Comparison of ENCODE assay signal across 8 cellular contexts in genomic region chr2:39121523-39122063, GRCh38. TPM values are rescaled to one million over a fixed set of nuclear protein-coding genes. Genes with fewer than 3 reads are reported as not detected.
DNase-seq lines count a peak whose midpoint lies in the region; ATAC-seq, FAIRE-seq and TF ChIP-seq lines count a peak whose summit lies in the region.

No MANE protein-coding gene starts in this region.

- H2AFZ ChIP-seq in MM.1S (ENCODE audit: low read length) = peak overlapping the region; percentile 69

- no peak overlapping the region for H3K4ac ChIP-seq in mesendoderm (ENCODE audit: low read depth, low read length)

- CTCF ChIA-PET in Calu3 (lab: Charles Lee) = interaction anchor here (1.8 to 2.2 kb wide), 2 partner anchors 106 to 108 kb away, joined by 9 read pairs; no protein-coding TSS in a partner anchor

- no TSS peak for BruUV-seq in Calu3 (replicated peaks; lab: Mats Ljungman, UMichigan)

- ATAC-seq in HG03280 (IDR thresholded peaks at IDR 0.05; ENCODE audit: unreplicated experiment) (no peak), HG02885 (IDR thresholded peaks at IDR 0.05; ENCODE audit: poor library complexity, unreplicated experiment) (no peak), HG03097 (IDR thresholded peaks at IDR 0.05; ENCODE audit: low FRiP score, unreplicated experiment) (no peak)

- H3K27me3 Mint-ChIP-seq in Calu3 (ENCODE audit: unreplicated experiment) = no peaks in the 10 kb centered on the region

- H2AK5ac ChIP-seq in mesendoderm (ENCODE audit: low read length) = no peak overlapping the region

- H4K20me1 ChIP-seq in MM.1S (ENCODE audit: insufficient read depth, low read length) = no peaks in the 10 kb centered on the region

- H3K4me3 ChIP-seq in MM.1S (ENCODE audit: low read length) (peak overlapping the region; percentile 77), astrocyte of the cerebellum (ENCODE audit: low read depth, low read length) (peak overlapping the region; percentile 80), mesendoderm (ENCODE audit: low read length) (no peak overlapping the region)

- no peaks in the 10 kb centered on the region for H3K27me3 ChIP-seq in MM.1S (replicated peaks; ENCODE audit: insufficient read depth, low read length)
- H3K27me3 ChIP-seq in mesendoderm (ENCODE audit: insufficient read depth, low read length, poor library complexity) = no peaks in the 10 kb centered on the region

- WGBS in mesendoderm (ENCODE audit: extremely low coverage, insufficient coverage, low lambda C conversion rate) = no CpG with 5 or more reads among the region's 7 CpGs

- FAIRE-seq in GM12892 (lab: Jason Lieb, UNC) = no peak

- no peaks in the 10 kb centered on the region; the same call in 1 of the 2 replicates for H3K36me3 ChIP-seq in MM.1S (replicated peaks; ENCODE audit: insufficient read depth, low read length)
- no peaks in the 10 kb centered on the region for H3K36me3 ChIP-seq in mesendoderm (ENCODE audit: control insufficient read depth, insufficient read depth, low read length)

- H3K9me3 ChIP-seq in MM.1S (replicated peaks; ENCODE audit: insufficient read depth, low read length) = no peaks in the 10 kb centered on the region

- TF ChIP-seq CTCF in Calu3 (IDR thresholded peaks at IDR 0.05; ENCODE audit: unreplicated experiment) = no peak
- TF ChIP-seq CTCF in MM.1S (IDR thresholded peaks at IDR 0.05; ENCODE audit: low read length) = no peak
- TF ChIP-seq CTCF in astrocyte of the cerebellum (IDR thresholded peaks at IDR 0.05; ENCODE audit: low read depth, low read length, missing control alignments) = no peak

- no peak overlapping the region for H3K23ac ChIP-seq in mesendoderm (ENCODE audit: low read length)

- peaks cover 44% of the 10 kb centered on the region for H3K36me3 Mint-ChIP-seq in Calu3 (ENCODE audit: insufficient read depth, unreplicated experiment)

- H3K4me2 ChIP-seq in MM.1S (ENCODE audit: low read depth, low read length) = peak overlapping the region; percentile 91
- peak overlapping the region; percentile 95 for H3K4me2 ChIP-seq in mesendoderm (ENCODE audit: low read length)

- peak overlapping the region; percentile 97 for H3K56ac ChIP-seq in mesendoderm (ENCODE audit: low read length)

- H3K79me2 ChIP-seq in MM.1S (ENCODE audit: low read length) = peaks cover 50% of the 10 kb centered on the region
- peaks cover 25% of the 10 kb centered on the region for H3K79me2 ChIP-seq in mesendoderm (ENCODE audit: control insufficient read depth, insufficient read depth, low read length)

- intact Hi-C loops in Calu3 (cut with micrococcal nuclease; ENCODE audit: unreplicated experiment) = no loop called here

- H4K5ac ChIP-seq in mesendoderm (ENCODE audit: low read length) = no peak overlapping the region

- no peak for TF ChIP-seq POLR2A in GM12892 (IDR thresholded peaks at IDR 0.05; ENCODE audit: low read depth, low read length)

- H4K8ac ChIP-seq in mesendoderm (ENCODE audit: low read depth, low read length) = no peak overlapping the region

- peak overlapping the region; percentile 77 for H3K27ac Mint-ChIP-seq in Calu3 (ENCODE audit: unreplicated experiment)

- H3K4me1 ChIP-seq in MM.1S (ENCODE audit: low read length) (peaks cover 31% of the 10 kb centered on the region), mesendoderm (ENCODE audit: control insufficient read depth, low read depth, low read length) (peaks cover 5% of the 10 kb centered on the region)

- H2BK15ac ChIP-seq in mesendoderm (replicated peaks; ENCODE audit: low read depth) = no peak overlapping the region

- H2BK120ac ChIP-seq in mesendoderm (ENCODE audit: low read depth, low read length) = no peak overlapping the region

- H3K9me2 ChIP-seq in MM.1S (replicated peaks; ENCODE audit: insufficient read depth, low read length) = no peaks in the 10 kb centered on the region

- DNase-seq in Calu3 (no peak), MM.1S (peak; percentile 36), astrocyte of the cerebellum (ENCODE audit: low read depth) (no peak), mesendoderm (peak; percentile 26), GM12892 (ENCODE audit: insufficient read length) (no peak)

- no peak overlapping the region for H3K18ac ChIP-seq in mesendoderm (ENCODE audit: low read length)

- H3F3A ChIP-seq in MM.1S (ENCODE audit: insufficient read depth, low read length) = peaks cover 46% of the 10 kb centered on the region

- peaks cover 6% of the 10 kb centered on the region for H3K79me1 ChIP-seq in mesendoderm (ENCODE audit: low read length)

- peak overlapping the region; percentile 90 for H3K27ac ChIP-seq in MM.1S (ENCODE audit: low read length)
- peak overlapping the region; percentile 95 for H3K27ac ChIP-seq in mesendoderm (ENCODE audit: low read depth, low read length)

- H3K4me3 Mint-ChIP-seq in Calu3 (ENCODE audit: low read depth, unreplicated experiment) = peak overlapping the region; percentile 73

- no peaks in the 10 kb centered on the region for H3K9me3 Mint-ChIP-seq in Calu3 (ENCODE audit: low read depth, unreplicated experiment)

- no peak overlapping the region for H2BK5ac ChIP-seq in mesendoderm (ENCODE audit: low read length)

- peak overlapping the region; percentile 80 for H3K9ac ChIP-seq in MM.1S (ENCODE audit: low read length)
- H3K9ac ChIP-seq in mesendoderm (ENCODE audit: low read length) = peak overlapping the region; percentile 90

- in situ Hi-C loops in astrocyte of the cerebellum (cut with HindIII; ENCODE audit: low sequenced_read_pairs) = no loop called here

- H3K4me1 Mint-ChIP-seq in Calu3 (ENCODE audit: low read depth, unreplicated experiment) = peaks cover 32% of the 10 kb centered on the region

RNA-seq across cellular contexts. Expression of gene SOS1, which starts 0.7 kb away (rescaled TPM):
- 36.8 and 40.0 TPM in 2 replicates for total RNA-seq in Calu3 (2022)
- polyA plus RNA-seq in mesendoderm (2013, experiment 1 of 2) = 15.8 TPM
- 17.0 TPM for polyA plus RNA-seq in mesendoderm (2013, experiment 2 of 2)
- 10.5 TPM for polyA plus RNA-seq in GM12892 (2012; ENCODE audit: missing spikeins)

Comparison
In these comparisons a context has a peak if more than half of its experiments do, and no peak if none do; other contexts are left out.
1. DNase-seq: peak in MM.1S (single experiment) and mesendoderm (single experiment); none in Calu3 (single experiment), astrocyte of the cerebellum (single experiment) and GM12892 (single experiment).